1 cellular context compared by ENCODE assay signal in genomic region chr22:20940904-20941385, GRCh38.
TF ChIP-seq lines count a peak whose summit lies in the region.

No MANE protein-coding gene starts in this region.

TF ChIP-seq in K562, 482 proteins besides CTCF, POLR2A, EP300 and RAD21 (continued from another document and continues in another):
- TF ChIP-seq USF1 (CRISPR knock-in tag; IDR thresholded peaks at IDR 0.05): peak; percentile 27; the same call in 1 of the 2 replicates
- no peak for TF ChIP-seq ILK (tag; IDR thresholded peaks at IDR 0.05; ENCODE audit: borderline replicate concordance, low read depth)
- no peak for TF ChIP-seq ZNF766 (CRISPR knock-in tag; conservative IDR thresholded peaks at IDR 0.05)
- TF ChIP-seq SFPQ (IDR thresholded peaks at IDR 0.05; ENCODE audit: low read depth, low read length): no peak
- no peak for TF ChIP-seq ELK3 (CRISPR knock-in tag; IDR thresholded peaks at IDR 0.05)
- TF ChIP-seq PYGO2 (tag; IDR thresholded peaks at IDR 0.05): no peak
- no peak for TF ChIP-seq RAD51 (IDR thresholded peaks at IDR 0.05; ENCODE audit: borderline replicate concordance, low read depth)
- TF ChIP-seq CTBP1 (IDR thresholded peaks at IDR 0.05; ENCODE audit: borderline replicate concordance): no peak
- TF ChIP-seq ERF (CRISPR knock-in tag; IDR thresholded peaks at IDR 0.05): peak; percentile 73; the same call in 1 of the 2 replicates
- no peak for TF ChIP-seq ZFX (CRISPR knock-in tag; IDR thresholded peaks at IDR 0.05)
- TF ChIP-seq ZNF785 (CRISPR knock-in tag; IDR thresholded peaks at IDR 0.05): no peak
- TF ChIP-seq TFAP4 (CRISPR knock-in tag; IDR thresholded peaks at IDR 0.05; ENCODE audit: borderline replicate concordance): no peak
- TF ChIP-seq ELF2 (CRISPR knock-in tag; IDR thresholded peaks at IDR 0.05): no peak
- peak; percentile 44 to 73; a peak in 2 of 4 replicates for TF ChIP-seq MLX (CRISPR knock-in tag; conservative IDR thresholded peaks at IDR 0.05)
- TF ChIP-seq SUPT5H (IDR thresholded peaks at IDR 0.05): no peak
- no peak for TF ChIP-seq HMG20B (CRISPR knock-in tag; IDR thresholded peaks at IDR 0.05)
- no peak for TF ChIP-seq SREBF2 (CRISPR knock-in tag; IDR thresholded peaks at IDR 0.05)
- TF ChIP-seq ZNF398 (CRISPR knock-in tag; IDR thresholded peaks at IDR 0.05): 0 out of 2 replicates have a peak, but pooled peaks have one; percentile 52
- TF ChIP-seq U2AF2 (optimal IDR thresholded peaks at IDR 0.05; ENCODE audit: low read depth, low read length): no peak
- TF ChIP-seq ZNF583 (CRISPR knock-in tag; IDR thresholded peaks at IDR 0.05): 0 out of 2 replicates have a peak, but pooled peaks have one; percentile 37
- no peak for TF ChIP-seq HDAC2 (IDR thresholded peaks at IDR 0.05)
- no peak for TF ChIP-seq SOX6 (IDR thresholded peaks at IDR 0.05)
- 0 out of 2 replicates have a peak, but pooled peaks have one; percentile 36 for TF ChIP-seq MAX (CRISPR knock-in tag; IDR thresholded peaks at IDR 0.05)
- TF ChIP-seq RNF2 (IDR thresholded peaks at IDR 0.05): no peak
- TF ChIP-seq CUX1 (CRISPR knock-in tag; IDR thresholded peaks at IDR 0.05): no peak
- no peak for TF ChIP-seq CBX1 (IDR thresholded peaks at IDR 0.05; ENCODE audit: low read depth)
- TF ChIP-seq ZFP36 (IDR thresholded peaks at IDR 0.05; ENCODE audit: low read depth, low read length, partially characterized antibody): no peak
- TF ChIP-seq SIN3B (IDR thresholded peaks at IDR 0.05; ENCODE audit: low read depth): no peak
- no peak for TF ChIP-seq HES1 (IDR thresholded peaks at IDR 0.05; ENCODE audit: low read depth)
- TF ChIP-seq FOXM1 (IDR thresholded peaks at IDR 0.05; ENCODE audit: low read depth): no peak
- TF ChIP-seq FOXM1 (CRISPR knock-in tag; IDR thresholded peaks at IDR 0.05; ENCODE audit: low read depth): no peak
- no peak for TF ChIP-seq SRSF1 (IDR thresholded peaks at IDR 0.05; ENCODE audit: low read depth, low read length)
- no peak for TF ChIP-seq ZNF146 (CRISPR knock-in tag; IDR thresholded peaks at IDR 0.05; ENCODE audit: unreplicated experiment)
- TF ChIP-seq TOE1 (IDR thresholded peaks at IDR 0.05; ENCODE audit: borderline replicate concordance): no peak
- TF ChIP-seq TOE1 (CRISPR knock-in tag; IDR thresholded peaks at IDR 0.05; ENCODE audit: borderline replicate concordance, low read depth): no peak
- no peak for TF ChIP-seq E4F1 (CRISPR knock-in tag; IDR thresholded peaks at IDR 0.05; ENCODE audit: borderline replicate concordance)
- TF ChIP-seq ZNF395 (CRISPR knock-in tag; IDR thresholded peaks at IDR 0.05): no peak
- no peak for TF ChIP-seq NFE2L1 (tag; IDR thresholded peaks at IDR 0.05; ENCODE audit: borderline replicate concordance, low read depth)
- no peak for TF ChIP-seq MYC (IDR thresholded peaks at IDR 0.05; ENCODE audit: low read depth, low read length)
- TF ChIP-seq MYC (CRISPR knock-in tag; IDR thresholded peaks at IDR 0.05; ENCODE audit: borderline replicate concordance, low read depth): no peak
- TF ChIP-seq JUN (IDR thresholded peaks at IDR 0.05; ENCODE audit: borderline replicate concordance, low read depth, low read length): no peak
- no peak for TF ChIP-seq JUN (CRISPR knock-in tag; IDR thresholded peaks at IDR 0.05; ENCODE audit: borderline replicate concordance)
- TF ChIP-seq HMBOX1 (IDR thresholded peaks at IDR 0.05): no peak
- no peak for TF ChIP-seq POLR2AphosphoS5 (IDR thresholded peaks at IDR 0.05; ENCODE audit: control insufficient read depth, insufficient read depth, low read depth, low read length)
